12 cellular contexts compared by ENCODE assay signal in the genomic region with DNA sequence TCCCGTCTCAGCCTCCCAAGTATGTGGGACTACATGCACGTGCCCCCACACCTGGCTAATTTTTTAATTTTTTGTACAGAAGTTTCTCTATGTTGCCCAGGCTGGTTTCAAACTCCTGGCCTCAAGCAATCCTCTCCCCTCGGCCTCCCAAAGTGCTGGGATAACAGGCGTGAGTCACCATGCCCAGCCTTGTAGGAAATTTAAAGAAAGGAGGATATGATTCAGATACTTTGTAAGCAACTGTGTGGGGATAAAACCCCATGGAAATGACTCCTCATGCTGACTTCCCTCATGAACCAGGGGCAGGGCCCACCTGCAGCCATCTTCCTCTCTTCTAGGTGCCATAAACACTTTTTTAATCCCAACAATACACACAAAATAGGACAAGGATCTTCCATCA. TPM values are rescaled to one million over a fixed set of nuclear protein-coding genes. Genes with fewer than 3 reads are reported as not detected.
DNase-seq lines count a peak whose midpoint lies in the region; ATAC-seq, FAIRE-seq and TF ChIP-seq lines count a peak whose summit lies in the region.
"Had no signal": no experiment of that assay in that cellular context is flagged by ENCODE, and none has a peak within 500 bp of the region (broad histone marks: within the 10 kb centered on the region; RNA-seq: fewer than 3 reads in every experiment).

No MANE protein-coding gene starts in this region.

- peak overlapping the region in 5 of 11 experiments; percentile 7 to 28 (median 10); a peak in 3 of 22 replicates for H3K27ac ChIP-seq in BLaER1 treated with 17β-estradiol and CSF1 and Interleukin-3, amounts not matched to agents 10 nM and 100 nM
- H3K27ac ChIP-seq in HCT116 (ENCODE audit: low read depth, low read length) (no peak overlapping the region), HepG2 (ENCODE audit: extremely low read length, insufficient read depth, low read length) (no peak overlapping the region)
- H3K27ac ChIP-seq: SJCRH30 had no signal

- H3K79me2 ChIP-seq in HCT116 (ENCODE audit: insufficient read depth, low read length) (no peaks in the 10 kb centered on the region), HepG2 (ENCODE audit: insufficient read depth, low read length) (no peaks in the 10 kb centered on the region)

- peaks cover 34% of the 10 kb centered on the region for H3K4me1 Mint-ChIP-seq in activated T-helper 17 cell treated with anti-CD3 and anti-CD28 coated beads, Interleukin-2, amount 50 U/mL, for 72 hours
- peaks cover 40% of the 10 kb centered on the region for H3K4me1 Mint-ChIP-seq in memory B cell

- no peak for TF ChIP-seq POLR2A in HCT116 (IDR thresholded peaks at IDR 0.05; ENCODE audit: borderline replicate concordance, extremely low read depth, insufficient read depth, insufficient read length)
- TF ChIP-seq POLR2A in HepG2 (IDR thresholded peaks at IDR 0.05; ENCODE audit: insufficient read depth in 1 of 2, low read depth in 2 of 2, low read length in 2 of 2) = no peak

- H3K4me3 Mint-ChIP-seq in activated T-helper 17 cell treated with anti-CD3 and anti-CD28 coated beads, Interleukin-2, amount 50 U/mL, for 72 hours = peak overlapping the region; percentile 81
- no peak overlapping the region for H3K4me3 Mint-ChIP-seq in memory B cell

- POLR2A ChIA-PET in HCT116 (lab: Charles Lee) = no interaction called here
- POLR2A ChIA-PET in HepG2 (lab: Yijun Ruan, JAX) = no interaction called here

- TF ChIP-seq RAD21 in HCT116 (IDR thresholded peaks at IDR 0.05; ENCODE audit: low read depth) = no peak
- TF ChIP-seq RAD21 in HepG2 (CRISPR knock-in tag; IDR thresholded peaks at IDR 0.05) = no peak

- WGBS in HepG2 (ENCODE audit: low lambda C conversion rate) = 9% methylated on average over 4 of the region's 4 CpGs

- peak overlapping the region in 6 of 11 experiments; percentile 2 to 50 (median 33); a peak in 10 of 22 replicates for H3K4me2 ChIP-seq in BLaER1 treated with 17β-estradiol and CSF1 and Interleukin-3, amounts not matched to agents 10 nM and 100 nM
- H3K4me2 ChIP-seq in HCT116 (ENCODE audit: low read length) = peak overlapping the region; percentile 61; the same call in 1 of the 2 replicates
- no peak overlapping the region for H3K4me2 ChIP-seq in HepG2 (ENCODE audit: low read depth, low read length)

- peaks cover 98 to 100% (median 100%) of the 10 kb centered on the region in 11 experiments for H4K20me1 ChIP-seq in BLaER1 treated with 17β-estradiol and CSF1 and Interleukin-3, amounts not matched to agents 10 nM and 100 nM
- no peaks in the 10 kb centered on the region; the same call in 1 of the 2 replicates for H4K20me1 ChIP-seq in HCT116 (ENCODE audit: insufficient read depth)
- H4K20me1 ChIP-seq in HepG2 (ENCODE audit: insufficient read depth, low read length) = no peaks in the 10 kb centered on the region

- FAIRE-seq in HepG2 (lab: Jason Lieb, UNC) = no peak

- no peaks in the 10 kb centered on the region for H3K27me3 Mint-ChIP-seq in activated T-helper 17 cell treated with anti-CD3 and anti-CD28 coated beads, Interleukin-2, amount 50 U/mL, for 72 hours
- no peaks in the 10 kb centered on the region for H3K27me3 Mint-ChIP-seq in memory B cell

- no peak overlapping the region for H3K4me3 ChIP-seq in BLaER1 treated with 17β-estradiol and CSF1 and Interleukin-3, amounts not matched to agents 10 nM and 100 nM
- H3K4me3 ChIP-seq in HCT116 (replicated peaks in 1 of 2; ENCODE audit: low read depth in 1 of 2, low read length in 2 of 2) (no peak overlapping the region), HepG2 (replicated peaks in 1 of 3; ENCODE audit: insufficient read depth in 1 of 3, low read depth in 2 of 3, low read length in 3 of 3) (no peak overlapping the region)
- H3K4me3 ChIP-seq: SJCRH30 had no signal

- H3K9ac ChIP-seq in BLaER1 treated with 17β-estradiol and CSF1 and Interleukin-3, amounts not matched to agents 10 nM and 100 nM = no peak overlapping the region
- H3K9ac ChIP-seq in HCT116 (ENCODE audit: low read length) (no peak overlapping the region), HepG2 (ENCODE audit: insufficient read depth, low read depth, low read length) (no peak overlapping the region)

- no peak for TF ChIP-seq CTCF in HCT116 (IDR thresholded peaks at IDR 0.05 in 2 of 3, conservative IDR thresholded peaks at IDR 0.05 in 1 of 3; ENCODE audit: borderline replicate concordance in 1 of 3, insufficient read depth in 1 of 3, low read depth in 2 of 3, low read length in 2 of 3)
- TF ChIP-seq CTCF in HepG2 (CRISPR knock-in tag; IDR thresholded peaks at IDR 0.05) = no peak

- intact Hi-C loops in HCT116 (cut with micrococcal nuclease) = no loop called here
- intact Hi-C loops in HepG2 (cut with micrococcal nuclease; ENCODE audit: unreplicated experiment) = no loop called here
- intact Hi-C loops in posterior vena cava (cut with DNase I) = no loop called here

- H2AFZ ChIP-seq in HCT116 (ENCODE audit: low read depth, low read length, poor library complexity, severe bottlenecking) (no peak overlapping the region), HepG2 (ENCODE audit: low read length) (no peak overlapping the region)

- RAD21 ChIA-PET in HCT116 (lab: Charles Lee; ENCODE audit: low non-redundant PET in 1 of 2, low total read pairs in 2 of 2, uncharacterized antibody in 2 of 2, unreplicated experiment in 2 of 2) = no interaction called here

- CTCF ChIA-PET in HCT116 (lab: Charles Lee) (no interaction called here), HepG2 (lab: Yijun Ruan, JAX; ENCODE audit: low intra/inter-chr PET ratio, low total read pairs) (no interaction called here)

- no peaks in the 10 kb centered on the region for H3K9me3 Mint-ChIP-seq in activated T-helper 17 cell treated with anti-CD3 and anti-CD28 coated beads, Interleukin-2, amount 50 U/mL, for 72 hours
- H3K9me3 Mint-ChIP-seq in memory B cell = no peaks in the 10 kb centered on the region

- no peaks in the 10 kb centered on the region for H3K27me3 ChIP-seq in BLaER1 treated with 17β-estradiol and CSF1 and Interleukin-3, amounts not matched to agents 10 nM and 100 nM
- no peaks in the 10 kb centered on the region for H3K27me3 ChIP-seq in HCT116 (ENCODE audit: insufficient read depth, low read length)
- H3K27me3 ChIP-seq in HepG2 (ENCODE audit: control insufficient read depth in 1 of 2, insufficient read depth in 2 of 2, low read length in 2 of 2) = peaks cover 0 to 5% of the 10 kb centered on the region in 2 experiments; a peak in 1 of 5 replicates

- BruUV-seq in HCT116 (replicated peaks; lab: Mats Ljungman, UMichigan) = no TSS peak
- BruUV-seq in HepG2 (replicated peaks; lab: Mats Ljungman, UMichigan) = no TSS peak

- peak overlapping the region; percentile 97 for H3K27ac Mint-ChIP-seq in activated T-helper 17 cell treated with anti-CD3 and anti-CD28 coated beads, Interleukin-2, amount 50 U/mL, for 72 hours
- peak overlapping the region; percentile 14 for H3K27ac Mint-ChIP-seq in memory B cell

- H3K9me3 ChIP-seq in BLaER1 treated with 17β-estradiol and CSF1 and Interleukin-3, amounts not matched to agents 10 nM and 100 nM (replicated peaks in 1 of 11) = peaks cover 0 to 3% (median 0%) of the 10 kb centered on the region in 11 experiments; a peak in 1 of 22 replicates
- H3K9me3 ChIP-seq in HCT116 (ENCODE audit: control insufficient read depth in 1 of 2, insufficient read depth in 1 of 2, low read depth in 1 of 2, low read length in 2 of 2) = no peaks in the 10 kb centered on the region
- H3K9me3 ChIP-seq in HepG2 (ENCODE audit: low read length) = no peaks in the 10 kb centered on the region
- H3K9me3 ChIP-seq: SJCRH30 had no signal

- no peaks in the 10 kb centered on the region for H3K9me2 ChIP-seq in HCT116 (ENCODE audit: insufficient read depth)

- H3K36me3 ChIP-seq in BLaER1 treated with 17β-estradiol and CSF1 and Interleukin-3, amounts not matched to agents 10 nM and 100 nM = peaks cover 60 to 100% (median 94%) of the 10 kb centered on the region in 11 experiments
- H3K36me3 ChIP-seq in HCT116 (ENCODE audit: control insufficient read depth in 1 of 2, insufficient read depth in 2 of 2, low read length in 2 of 2) (no peaks in the 10 kb centered on the region), HepG2 (replicated peaks in 1 of 2; ENCODE audit: control insufficient read depth in 1 of 2, insufficient read depth in 2 of 2, low read length in 2 of 2) (no peaks in the 10 kb centered on the region)
- H3K36me3 ChIP-seq: SJCRH30 had no signal

- in situ Hi-C loops in HepG2 (cut with HindIII; ENCODE audit: extremely low pct_ligation_motif_present, low pct_unique_long_range_greater_than_20kb) = no loop called here

- peaks cover 9 to 86% (median 56%) of the 10 kb centered on the region in 10 experiments for H3K4me1 ChIP-seq in BLaER1 treated with 17β-estradiol and CSF1 and Interleukin-3, amounts not matched to agents 10 nM and 100 nM
- H3K4me1 ChIP-seq in HCT116 (ENCODE audit: control insufficient read depth in 1 of 2, insufficient read depth in 2 of 2, low read length in 2 of 2) (peaks cover 8 to 26% of the 10 kb centered on the region in 2 experiments; a peak in 3 of 4 replicates), HepG2 (ENCODE audit: insufficient read depth, low read length) (peaks cover 9% of the 10 kb centered on the region; the same call in 1 of the 2 replicates)
- H3K4me1 ChIP-seq: SJCRH30 had no signal

- DNase-seq in HCT116 (ENCODE audit: low read depth, low spot score) (no peak), memory B cell (ENCODE audit: low spot score in 2 of 2) (no peak), germinal center (ENCODE audit: low spot score) (no peak), HepG2 (ENCODE audit: low spot score) (no peak), posterior vena cava (ENCODE audit: low spot score) (no peak)
- DNase-seq: DND-41, NCI-H345, SJCRH30, substantia nigra had no signal

- TF ChIP-seq EP300 in HepG2 (IDR thresholded peaks at IDR 0.05; ENCODE audit: low read depth in 2 of 2, low read length in 2 of 2) = no peak
- no peak for TF ChIP-seq EP300 in HepG2 (CRISPR knock-in tag; IDR thresholded peaks at IDR 0.05; ENCODE audit: borderline replicate concordance)

- ATAC-seq in HCT116 (no peak), memory B cell (ENCODE audit: low read depth) (no peak), GM19324 (IDR thresholded peaks at IDR 0.05; ENCODE audit: low FRiP score, unreplicated experiment) (no peak), HepG2 (no peak)
- peak; percentile 19 for ATAC-seq in activated T-helper 17 cell treated with anti-CD3 and anti-CD28 coated beads, Interleukin-2, amount 50 U/mL, for 72 hours (replicated peaks)

- peaks cover 47% of the 10 kb centered on the region for H3K36me3 Mint-ChIP-seq in activated T-helper 17 cell treated with anti-CD3 and anti-CD28 coated beads, Interleukin-2, amount 50 U/mL, for 72 hours (ENCODE audit: low read depth)
- H3K36me3 Mint-ChIP-seq in memory B cell = peaks cover 23% of the 10 kb centered on the region

RNA-seq across cellular contexts. Expression of a gene that starts 50.2 kb away (rescaled TPM):
- total RNA-seq in HCT116 (2021; ENCODE audit: unreplicated experiment) (0.27 TPM), HepG2 (2016; rRNA removed; fragmentation: Illumina TruSeq; extraction: Trizol) (not detected in 2 replicates), posterior vena cava (10 to 100 TPM in 1 of 2 donors, 1 to 10 TPM in 1; 8.4 to 20.5 TPM)
- polyA plus RNA-seq in HCT116 (2012) = not detected in 2 replicates
- total RNA-seq in activated T-helper 17 cell treated with anti-CD3 and anti-CD28 coated beads, Interleukin-2, amount 50 U/mL, for 72 hours = 10 to 100 TPM; 46.5 to 50.4 TPM
- not detected in 2 replicates for total RNA-seq in HepG2 (2016; cell fraction: cytosol; rRNA removed; fragmentation: Illumina TruSeq; extraction: Trizol; ENCODE audit: low read depth)
- not detected in 2 replicates for total RNA-seq in HepG2 (2016; cell fraction: insoluble cytoplasmic fraction; rRNA removed; fragmentation: Illumina TruSeq; extraction: Trizol)
- total RNA-seq in HepG2 (2016; cell fraction: membrane; rRNA removed; fragmentation: Illumina TruSeq; extraction: Trizol) = not detected in 2 replicates
- total RNA-seq in HepG2 (2016; cell fraction: nucleus; rRNA removed; fragmentation: Illumina TruSeq; extraction: Trizol) = not detected in 2 replicates
- 0.08 TPM in 1 of 2 replicates, not detected in the other for polyA plus RNA-seq in HepG2 (2011; rRNA removed)
- polyA plus RNA-seq in HepG2 (2011; cell fraction: cytosol; rRNA removed) = not detected in 2 replicates
- polyA plus RNA-seq in HepG2 (2011; cell fraction: nucleus; rRNA removed) = not detected in 2 replicates
- polyA plus RNA-seq in HepG2 (2012) = not detected in 2 replicates
- not detected in 2 replicates for polyA plus RNA-seq in HepG2 (2016; cell fraction: cytosol; fragmentation: Illumina TruSeq; extraction: Trizol; ENCODE audit: low read depth)
- not detected in 2 replicates for polyA plus RNA-seq in HepG2 (2016; cell fraction: insoluble cytoplasmic fraction; fragmentation: Illumina TruSeq; extraction: Trizol; ENCODE audit: low read depth)
- polyA plus RNA-seq in HepG2 (2016; cell fraction: membrane; fragmentation: Illumina TruSeq; extraction: Trizol; ENCODE audit: low read depth) = not detected in 2 replicates
- polyA plus RNA-seq in HepG2 (2016; cell fraction: nucleus; fragmentation: Illumina TruSeq; extraction: Trizol; ENCODE audit: insufficient read depth, low read depth) = not detected in 2 replicates
- polyA minus RNA-seq in HepG2 (2011; rRNA and poly(A)+ RNA removed; ENCODE audit: low replicate concordance) = 0.05 TPM in 1 of 2 replicates, not detected in the other
- polyA minus RNA-seq in HepG2 (2011; cell fraction: cytosol; rRNA and poly(A)+ RNA removed) = not detected in 2 replicates
- not detected in 2 replicates for polyA minus RNA-seq in HepG2 (2011; cell fraction: nucleus; rRNA and poly(A)+ RNA removed)
- total RNA-seq: SJCRH30 had no signal
